In the genomic region with DNA sequence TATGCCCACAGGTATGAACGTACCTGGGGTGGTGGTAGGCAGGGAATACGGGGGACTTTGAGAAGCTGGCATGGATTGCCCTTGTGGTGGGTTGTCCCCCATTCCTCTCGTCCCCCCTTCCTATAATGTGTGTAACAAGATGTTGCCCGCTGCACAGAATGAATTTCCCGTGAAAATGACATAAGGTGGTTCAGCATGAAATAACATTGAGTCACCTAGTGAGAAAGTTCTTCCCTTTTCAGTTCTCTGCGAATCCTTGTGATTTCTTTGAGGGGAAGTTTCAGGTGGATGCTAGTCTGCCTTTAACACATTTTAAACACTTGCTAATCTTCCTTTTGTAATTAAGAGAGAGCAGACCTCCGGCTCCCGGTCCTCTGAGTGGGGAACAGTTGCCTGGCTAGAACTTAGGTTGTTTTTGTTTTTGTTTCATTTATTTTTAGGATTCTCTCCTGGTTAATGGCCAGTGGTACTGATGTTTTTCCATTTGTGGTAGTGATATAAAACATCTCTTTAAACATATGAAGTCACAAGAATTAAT, we compare ENCODE assay signal across 10 cellular contexts. TPM values are rescaled to one million over a fixed set of nuclear protein-coding genes. Genes with fewer than 3 reads are reported as not detected.
DNase-seq lines count a peak whose midpoint lies in the region; ATAC-seq and TF ChIP-seq lines count a peak whose summit lies in the region.
"Had no signal": no experiment of that assay in that cellular context is flagged by ENCODE, and none has a peak within 500 bp of the region (broad histone marks: within the 10 kb centered on the region; RNA-seq: fewer than 3 reads in every experiment).

No MANE protein-coding gene starts in this region.

- intact Hi-C loops in Caco-2 (cut with micrococcal nuclease; ENCODE audit: unreplicated experiment): loop anchor here (2.0 kb wide), 1 partner anchor 20 kb away; no protein-coding TSS in a partner anchor

- H3K27me3 Mint-ChIP-seq in Caco-2 (ENCODE audit: insufficient read depth, unreplicated experiment) (no peaks in the 10 kb centered on the region), endothelial cell (ENCODE audit: unreplicated experiment) (peaks cover 10% of the 10 kb centered on the region)

- TF ChIP-seq RAD21 in neural cell (conservative IDR thresholded peaks at IDR 0.05): no peak

- H3K4me1 Mint-ChIP-seq in Caco-2 (ENCODE audit: low read depth, unreplicated experiment) (peaks cover 2% of the 10 kb centered on the region), endothelial cell (ENCODE audit: unreplicated experiment) (peaks cover 10% of the 10 kb centered on the region)

- POLR2A ChIA-PET in Caco-2 (lab: Charles Lee): interaction anchor here (0.5 to 0.7 kb wide), 3 partner anchors 18 to 120 kb away, joined by 3 to 11 read pairs (median 4); no protein-coding TSS in a partner anchor

- no peak overlapping the region for H3K9ac ChIP-seq in neural cell (ENCODE audit: low read length)

- CTCF ChIA-PET in Caco-2 (lab: Charles Lee): interaction anchor here (0.9 to 2.7 kb wide), 3 partner anchors 19 to 158 kb away, joined by 6 to 11 read pairs (median 8); no protein-coding TSS in a partner anchor

- peaks cover 6% of the 10 kb centered on the region for H4K20me1 ChIP-seq in neural cell (ENCODE audit: insufficient read depth)

- no peak for ATAC-seq in esophagus mucosa

- DNase-seq in Caco-2: no peak
- no peak for DNase-seq in MG63
- DNase-seq in endothelial cell (ENCODE audit: low spot score): no peak
- DNase-seq in KG1 (lab: John Stamatoyannopoulos, UW): no peak
- DNase-seq in D341Med (ENCODE audit: low spot score): no peak
- DNase-seq in COLO829 (ENCODE audit: low spot score): no peak
- DNase-seq: stimulated activated CD4-positive, alpha-beta T cell treated with anti-CD3 and anti-CD28 coated beads, Interleukin-1b, Interleukin-23, amount 100 ng/mL, for 48 hours had no signal

- no peaks in the 10 kb centered on the region for H3K9me3 Mint-ChIP-seq in Caco-2 (ENCODE audit: unreplicated experiment)
- H3K9me3 Mint-ChIP-seq in endothelial cell (ENCODE audit: unreplicated experiment): no peaks in the 10 kb centered on the region

- no peaks in the 10 kb centered on the region for H3F3A ChIP-seq in neural cell (ENCODE audit: insufficient read depth, low read length, poor library complexity, severe bottlenecking)

- H3K9me3 ChIP-seq in Caco-2: no peaks in the 10 kb centered on the region
- no peaks in the 10 kb centered on the region for H3K9me3 ChIP-seq in MG63
- H3K9me3 ChIP-seq in neural cell (ENCODE audit: low read length): no peaks in the 10 kb centered on the region
- H3K9me3 ChIP-seq: uterus had no signal

- H2AFZ ChIP-seq in neural cell (ENCODE audit: low read depth, low read length): no peak overlapping the region

- no peak overlapping the region for H3K27ac ChIP-seq in neural cell (ENCODE audit: low read length)
- H3K27ac ChIP-seq: uterus had no signal

- no TSS peak for BruUV-seq in Caco-2 (replicated peaks; lab: Mats Ljungman, UMichigan)

- H3K9me2 ChIP-seq in neural cell (ENCODE audit: insufficient read depth, low read length): no peaks in the 10 kb centered on the region

- peak overlapping the region; percentile 89 for H3K4me3 Mint-ChIP-seq in Caco-2 (ENCODE audit: unreplicated experiment)
- peak overlapping the region; percentile 85 for H3K4me3 Mint-ChIP-seq in endothelial cell (ENCODE audit: unreplicated experiment)

- TF ChIP-seq CTCF in Caco-2 (IDR thresholded peaks at IDR 0.05; ENCODE audit: insufficient read depth in 1 of 2, low read depth in 1 of 2, low read length in 1 of 2, severe bottlenecking in 1 of 2, unreplicated experiment in 1 of 2) (no peak), endothelial cell (IDR thresholded peaks at IDR 0.05; ENCODE audit: unreplicated experiment) (no peak), neural cell (IDR thresholded peaks at IDR 0.05; ENCODE audit: poor library complexity, severe bottlenecking) (no peak)

- H3K79me2 ChIP-seq in neural cell (replicated peaks; ENCODE audit: insufficient read depth, low read length): no peaks in the 10 kb centered on the region

- H3K27me3 ChIP-seq in Caco-2 (replicated peaks; ENCODE audit: control insufficient read depth, insufficient read depth, low read length) (no peaks in the 10 kb centered on the region), MG63 (no peaks in the 10 kb centered on the region), neural cell (ENCODE audit: insufficient read depth, low read depth, low read length) (peaks cover 55% of the 10 kb centered on the region)
- H3K27me3 ChIP-seq: uterus had no signal

- peaks cover 5% of the 10 kb centered on the region for H3K36me3 Mint-ChIP-seq in Caco-2 (ENCODE audit: insufficient read depth, unreplicated experiment)
- H3K36me3 Mint-ChIP-seq in endothelial cell (ENCODE audit: low read depth, unreplicated experiment): no peaks in the 10 kb centered on the region

- H3K27ac Mint-ChIP-seq in Caco-2 (ENCODE audit: unreplicated experiment): peak overlapping the region; percentile 69
- no peak overlapping the region for H3K27ac Mint-ChIP-seq in endothelial cell (ENCODE audit: unreplicated experiment)

- no peak for TF ChIP-seq EP300 in neural cell (conservative IDR thresholded peaks at IDR 0.05; ENCODE audit: poor library complexity, severe bottlenecking)

- H3K4me2 ChIP-seq in neural cell (ENCODE audit: low read length): no peak overlapping the region

- H3K4me3 ChIP-seq in Caco-2 (ENCODE audit: low read depth, low read length) (peak overlapping the region; percentile 81), MG63 (peak overlapping the region; percentile 56), neural cell (ENCODE audit: low read length) (peak overlapping the region; percentile 73)

- H3K36me3 ChIP-seq in Caco-2 (ENCODE audit: control insufficient read depth, insufficient read depth, low read length) (no peaks in the 10 kb centered on the region), MG63 (no peaks in the 10 kb centered on the region), neural cell (ENCODE audit: insufficient read depth, low read length) (no peaks in the 10 kb centered on the region)
- H3K36me3 ChIP-seq: uterus had no signal

- H3K4me1 ChIP-seq in Caco-2: peaks cover 30% of the 10 kb centered on the region

TF ChIP-seq in neural cell, 6 proteins besides CTCF, POLR2A, EP300 and RAD21:
- no peak for TF ChIP-seq EZH2 (IDR thresholded peaks at IDR 0.05; ENCODE audit: borderline replicate concordance, insufficient read depth, low read length, poor library complexity, severe bottlenecking)
- no peak for TF ChIP-seq TAF1 (IDR thresholded peaks at IDR 0.05; ENCODE audit: low read depth)
- TF ChIP-seq, protein P1, sequence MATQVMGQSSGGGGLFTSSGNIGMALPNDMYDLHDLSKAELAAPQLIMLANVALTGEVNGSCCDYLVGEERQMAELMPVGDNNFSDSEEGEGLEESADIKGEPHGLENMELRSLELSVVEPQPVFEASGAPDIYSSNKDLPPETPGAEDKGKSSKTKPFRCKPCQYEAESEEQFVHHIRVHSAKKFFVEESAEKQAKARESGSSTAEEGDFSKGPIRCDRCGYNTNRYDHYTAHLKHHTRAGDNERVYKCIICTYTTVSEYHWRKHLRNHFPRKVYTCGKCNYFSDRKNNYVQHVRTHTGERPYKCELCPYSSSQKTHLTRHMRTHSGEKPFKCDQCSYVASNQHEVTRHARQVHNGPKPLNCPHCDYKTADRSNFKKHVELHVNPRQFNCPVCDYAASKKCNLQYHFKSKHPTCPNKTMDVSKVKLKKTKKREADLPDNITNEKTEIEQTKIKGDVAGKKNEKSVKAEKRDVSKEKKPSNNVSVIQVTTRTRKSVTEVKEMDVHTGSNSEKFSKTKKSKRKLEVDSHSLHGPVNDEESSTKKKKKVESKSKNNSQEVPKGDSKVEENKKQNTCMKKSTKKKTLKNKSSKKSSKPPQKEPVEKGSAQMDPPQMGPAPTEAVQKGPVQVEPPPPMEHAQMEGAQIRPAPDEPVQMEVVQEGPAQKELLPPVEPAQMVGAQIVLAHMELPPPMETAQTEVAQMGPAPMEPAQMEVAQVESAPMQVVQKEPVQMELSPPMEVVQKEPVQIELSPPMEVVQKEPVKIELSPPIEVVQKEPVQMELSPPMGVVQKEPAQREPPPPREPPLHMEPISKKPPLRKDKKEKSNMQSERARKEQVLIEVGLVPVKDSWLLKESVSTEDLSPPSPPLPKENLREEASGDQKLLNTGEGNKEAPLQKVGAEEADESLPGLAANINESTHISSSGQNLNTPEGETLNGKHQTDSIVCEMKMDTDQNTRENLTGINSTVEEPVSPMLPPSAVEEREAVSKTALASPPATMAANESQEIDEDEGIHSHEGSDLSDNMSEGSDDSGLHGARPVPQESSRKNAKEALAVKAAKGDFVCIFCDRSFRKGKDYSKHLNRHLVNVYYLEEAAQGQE (IDR thresholded peaks at IDR 0.05; ENCODE audit: borderline replicate concordance): no peak
- TF ChIP-seq POLR2AphosphoS5 (IDR thresholded peaks at IDR 0.05): no peak
- TF ChIP-seq SMC3 (conservative IDR thresholded peaks at IDR 0.05; ENCODE audit: poor library complexity): no peak
- TF ChIP-seq MXI1 (conservative IDR thresholded peaks at IDR 0.05; ENCODE audit: poor library complexity, severe bottlenecking): no peak

RNA-seq across cellular contexts. Expression of a gene that starts 58.9 kb away (rescaled TPM):
- total RNA-seq in Caco-2 (2022) (45.3 and 46.7 TPM in 2 replicates), endothelial cell (ENCODE audit: unreplicated experiment) (10.6 TPM), esophagus mucosa (17.9 TPM)
- 4.1 and 4.4 TPM in 2 replicates for total RNA-seq in MG63 (2014; rRNA removed; shearing (Covaris generic); ENCODE audit: low replicate concordance)
- 14.8 and 20.1 TPM in 2 replicates for polyA plus RNA-seq in neural cell
- polyA minus RNA-seq in neural cell: 21.4 and 24.3 TPM in 2 replicates
